Comparison of ENCODE assay signal across 15 cellular contexts in the genomic region with DNA sequence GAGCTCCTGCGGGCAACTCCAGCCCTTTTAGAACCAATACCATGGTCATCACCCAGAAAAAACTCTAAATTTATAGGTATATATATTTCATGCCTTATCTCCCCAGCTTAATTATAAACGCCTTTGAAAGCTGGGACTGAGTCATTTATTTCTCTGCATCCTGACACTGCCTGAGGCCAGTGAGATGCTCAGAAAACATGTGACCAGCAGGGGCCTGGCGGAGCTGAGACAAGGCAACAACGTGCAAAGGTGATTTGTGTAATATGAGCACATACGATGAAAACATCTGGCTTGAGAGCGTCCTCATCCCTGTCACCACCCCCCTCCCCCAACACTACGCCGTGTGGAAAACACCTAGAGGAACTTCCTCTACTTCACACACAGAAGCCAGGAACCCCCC.
A peak's percentile ranks its signal among the peaks of the same experiment; 100 is the strongest.
DNase-seq lines count a peak whose midpoint lies in the region; ATAC-seq, FAIRE-seq and TF ChIP-seq lines count a peak whose summit lies in the region.
"Had no signal": no experiment of that assay in that cellular context is flagged by ENCODE, and none has a peak within 500 bp of the region (broad histone marks: within the 10 kb centered on the region; RNA-seq: fewer than 3 reads in every experiment).

No MANE protein-coding gene starts in this region.

- H3K9me3 Mint-ChIP-seq in nephron progenitor cell = peaks cover 7% of the 10 kb centered on the region
- H3K9me3 Mint-ChIP-seq: activated naive CD8-positive, alpha-beta T cell treated with anti-CD3 and anti-CD28 coated beads, Interleukin-2, amount 10 ng/mL, durations not matched to agents 7 days and 5 days had no signal

- H3K4me3 Mint-ChIP-seq in nephron progenitor cell = no peak overlapping the region
- H3K4me3 Mint-ChIP-seq: activated naive CD8-positive, alpha-beta T cell treated with anti-CD3 and anti-CD28 coated beads, Interleukin-2, amount 10 ng/mL, durations not matched to agents 7 days and 5 days had no signal

- no peaks in the 10 kb centered on the region for H3K36me3 ChIP-seq in brain microvascular endothelial cell (replicated peaks)

- H3K4me1 Mint-ChIP-seq in nephron progenitor cell = peaks cover 54% of the 10 kb centered on the region
- H3K4me1 Mint-ChIP-seq: activated naive CD8-positive, alpha-beta T cell treated with anti-CD3 and anti-CD28 coated beads, Interleukin-2, amount 10 ng/mL, durations not matched to agents 7 days and 5 days had no signal

- no peak overlapping the region for H3K27ac ChIP-seq in brain microvascular endothelial cell
- H3K27ac ChIP-seq: BLaER1 treated with 17β-estradiol and CSF1 and Interleukin-3, amounts not matched to agents 10 nM and 100 nM had no signal

- no peaks in the 10 kb centered on the region for H3K27me3 ChIP-seq in brain microvascular endothelial cell (replicated peaks)
- H3K27me3 ChIP-seq: BLaER1 treated with 17β-estradiol and CSF1 and Interleukin-3, amounts not matched to agents 10 nM and 100 nM had no signal

- ATAC-seq in HG03095 (IDR thresholded peaks at IDR 0.05; ENCODE audit: unreplicated experiment) = no peak
- ATAC-seq: activated CD4-positive, CD25-positive, alpha-beta regulatory T cell treated with anti-CD3 and anti-CD28 coated beads, Interleukin-2, amount 50 U/mL, for 24 hours had no signal

- H3K4me3 ChIP-seq in choroid plexus epithelial cell (ENCODE audit: low read depth, low read length) (no peak overlapping the region), brain microvascular endothelial cell (ENCODE audit: low read depth, low read length) (no peak overlapping the region)
- H3K4me3 ChIP-seq: BLaER1 treated with 17β-estradiol and CSF1 and Interleukin-3, amounts not matched to agents 10 nM and 100 nM had no signal

- no peak for TF ChIP-seq CTCF in choroid plexus epithelial cell (conservative IDR thresholded peaks at IDR 0.05; ENCODE audit: low read depth, low read length)
- no peak for TF ChIP-seq CTCF in nephron progenitor cell (IDR thresholded peaks at IDR 0.05)
- no peak for TF ChIP-seq CTCF in brain microvascular endothelial cell (IDR thresholded peaks at IDR 0.05; ENCODE audit: low read depth, low read length, missing control alignments)

- FAIRE-seq in HTR-8/SVneo (lab: Jason Lieb, UNC) = peak; percentile 80

- peaks cover 42% of the 10 kb centered on the region for H3K36me3 Mint-ChIP-seq in nephron progenitor cell (ENCODE audit: low read depth)
- H3K36me3 Mint-ChIP-seq: activated naive CD8-positive, alpha-beta T cell treated with anti-CD3 and anti-CD28 coated beads, Interleukin-2, amount 10 ng/mL, durations not matched to agents 7 days and 5 days had no signal

- peak overlapping the region; percentile 81 for H3K27ac Mint-ChIP-seq in nephron progenitor cell
- H3K27ac Mint-ChIP-seq: activated naive CD8-positive, alpha-beta T cell treated with anti-CD3 and anti-CD28 coated beads, Interleukin-2, amount 10 ng/mL, durations not matched to agents 7 days and 5 days had no signal

- DNase-seq in EH (ENCODE audit: low read depth) (peak; percentile 85), HTR-8/SVneo (ENCODE audit: insufficient read length, low spot score) (peak; percentile 78), choroid plexus epithelial cell (ENCODE audit: low read depth) (peak; percentile 65), nephron progenitor cell (no peak), brain microvascular endothelial cell (no peak), NCI-H1930 (lab: John Stamatoyannopoulos, UW) (no peak)
- no peak for DNase-seq in stimulated activated naive CD4-positive, alpha-beta T cell (lab: John Stamatoyannopoulos, UW)
- DNase-seq: activated CD8-positive, alpha-beta memory T cell treated with anti-CD3 and anti-CD28 coated beads, Interleukin-2, amount 50 U/mL, for 48 hours; activated naive CD8-positive, alpha-beta T cell treated with anti-CD3 and anti-CD28 coated beads, Interleukin-2, amount 10 ng/mL, durations not matched to agents 7 days and 5 days; cortex of kidney; GF-D8; NCI-H1105 treated with DMSO at 0.1 percent for 48 hours had no signal

- in situ Hi-C loops in brain microvascular endothelial cell (cut with HindIII; ENCODE audit: low pct_ligation_motif_present, low sequenced_read_pairs) = no loop called here

- peaks cover 3% of the 10 kb centered on the region for H3K27me3 Mint-ChIP-seq in nephron progenitor cell (ENCODE audit: low read depth, poor library complexity)

Comparison
In these comparisons a context has a peak if more than half of its experiments do, and no peak if none do; other contexts are left out.
1. DNase-seq: peak in EH (single experiment), HTR-8/SVneo (single experiment) and choroid plexus epithelial cell (single experiment); none in nephron progenitor cell (single experiment), brain microvascular endothelial cell (single experiment), NCI-H1930 (0 of 2) and stimulated activated naive CD4-positive, alpha-beta T cell (0 of 6).